ENCODE assay signal across 11 cellular contexts in genomic region chr11:96317985-96318384, GRCh38. TPM values are rescaled to one million over a fixed set of nuclear protein-coding genes. Genes with fewer than 3 reads are reported as not detected.
DNase-seq lines count a peak whose midpoint lies in the region; ATAC-seq and TF ChIP-seq lines count a peak whose summit lies in the region.
"Had no signal": no experiment of that assay in that cellular context is flagged by ENCODE, and none has a peak within 500 bp of the region (broad histone marks: within the 10 kb centered on the region; RNA-seq: fewer than 3 reads in every experiment).

No MANE protein-coding gene starts in this region.

- H3K4me3 Mint-ChIP-seq in activated T-helper 17 cell treated with anti-CD3 and anti-CD28 coated beads, Interleukin-2, amount 50 U/mL, for 72 hours: peak overlapping the region; percentile 62

- H3K27ac ChIP-seq in left lung (peak overlapping the region; percentile 2 to 55), upper lobe of left lung (peak overlapping the region; percentile 12 to 60 (median 20))
- H3K27ac ChIP-seq: WERI-Rb-1 had no signal

- no peak for TF ChIP-seq EP300 in upper lobe of left lung (IDR thresholded peaks at IDR 0.05)

- no peaks in the 10 kb centered on the region for H3K27me3 Mint-ChIP-seq in activated T-helper 17 cell treated with anti-CD3 and anti-CD28 coated beads, Interleukin-2, amount 50 U/mL, for 72 hours

- H3K27ac Mint-ChIP-seq in activated naive CD4-positive, alpha-beta T cell treated with anti-CD3 and anti-CD28 coated beads, Interleukin-2, amount 50 U/mL, for 72 hours: peak overlapping the region; percentile 22 to 34
- H3K27ac Mint-ChIP-seq in activated T-helper 17 cell treated with anti-CD3 and anti-CD28 coated beads, Interleukin-2, amount 50 U/mL, for 72 hours: peak overlapping the region; percentile 82

- no peaks in the 10 kb centered on the region for H3K9me3 ChIP-seq in left lung
- H3K9me3 ChIP-seq in upper lobe of left lung: no peaks in the 10 kb centered on the region
- H3K9me3 ChIP-seq in BE2C: no peaks in the 10 kb centered on the region
- H3K9me3 ChIP-seq: testis had no signal

- intact Hi-C loops in left lung (cut with DNase I): no loop called here

- peaks cover 54% of the 10 kb centered on the region for H3K4me1 Mint-ChIP-seq in activated T-helper 17 cell treated with anti-CD3 and anti-CD28 coated beads, Interleukin-2, amount 50 U/mL, for 72 hours

- peaks cover 25 to 64% of the 10 kb centered on the region in 2 donors for H3K36me3 Mint-ChIP-seq in activated naive CD4-positive, alpha-beta T cell treated with anti-CD3 and anti-CD28 coated beads, Interleukin-2, amount 50 U/mL, for 72 hours
- peaks cover 30% of the 10 kb centered on the region for H3K36me3 Mint-ChIP-seq in activated T-helper 17 cell treated with anti-CD3 and anti-CD28 coated beads, Interleukin-2, amount 50 U/mL, for 72 hours (ENCODE audit: low read depth)

- 84 to 86% methylated on average over 2 of the region's 2 CpGs for WGBS in upper lobe of left lung, 2 donors

- H3K9me3 Mint-ChIP-seq in activated naive CD4-positive, alpha-beta T cell treated with anti-CD3 and anti-CD28 coated beads, Interleukin-2, amount 50 U/mL, for 72 hours: no peaks in the 10 kb centered on the region
- no peaks in the 10 kb centered on the region for H3K9me3 Mint-ChIP-seq in activated T-helper 17 cell treated with anti-CD3 and anti-CD28 coated beads, Interleukin-2, amount 50 U/mL, for 72 hours

- peaks cover 40 to 58% of the 10 kb centered on the region in 2 donors for H3K4me1 ChIP-seq in left lung
- H3K4me1 ChIP-seq in upper lobe of left lung: peaks cover 63 to 72% (median 68%) of the 10 kb centered on the region in 4 donors
- H3K4me1 ChIP-seq in BE2C: no peaks in the 10 kb centered on the region

- ATAC-seq in activated naive CD4-positive, alpha-beta T cell treated with anti-CD3 and anti-CD28 coated beads, Interleukin-2, amount 50 U/mL, for 72 hours: peak; percentile 71 to 83
- ATAC-seq in activated T-helper 17 cell treated with anti-CD3 and anti-CD28 coated beads, Interleukin-2, amount 50 U/mL, for 72 hours (replicated peaks): peak; percentile 80
- ATAC-seq in left lung (no peak), upper lobe of left lung (ENCODE audit: low FRiP score in 2 of 2) (no peak), HG03095 (IDR thresholded peaks at IDR 0.05; ENCODE audit: unreplicated experiment) (no peak)

- no peak for DNase-seq in activated naive CD4-positive, alpha-beta T cell treated with anti-CD3 and anti-CD28 coated beads, Interleukin-2, amount 50 U/mL, for 72 hours (ENCODE audit: low spot score in 2 of 2)
- DNase-seq in activated naive CD4-positive, alpha-beta T cell treated with Interleukin-2 at 50 U/mL for 16 hours: no peak
- DNase-seq in left lung (no peak), upper lobe of left lung (no peak), BE2C (no peak), T1000 (lab: John Stamatoyannopoulos, UW) (no peak)
- DNase-seq: stimulated activated CD4-positive, alpha-beta T cell treated with anti-CD3 and anti-CD28 coated beads, Interleukin-12 subunit alpha, Interleukin-12 subunit beta, amount 100 ng/mL, for 4 hours; testis; WERI-Rb-1 had no signal

- H3K27me3 ChIP-seq in left lung: no peaks in the 10 kb centered on the region
- H3K27me3 ChIP-seq in upper lobe of left lung: no peaks in the 10 kb centered on the region
- no peaks in the 10 kb centered on the region for H3K27me3 ChIP-seq in BE2C
- H3K27me3 ChIP-seq: testis had no signal

- H3K36me3 ChIP-seq in left lung (no peaks in the 10 kb centered on the region), upper lobe of left lung (no peaks in the 10 kb centered on the region), BE2C (no peaks in the 10 kb centered on the region)

- no peak for TF ChIP-seq POLR2A in upper lobe of left lung (IDR thresholded peaks at IDR 0.05)

- no peak overlapping the region for H3K4me3 ChIP-seq in left lung
- no peak overlapping the region for H3K4me3 ChIP-seq in upper lobe of left lung
- H3K4me3 ChIP-seq in BE2C (ENCODE audit: low read depth, low read length): no peak overlapping the region
- H3K4me3 ChIP-seq: testis had no signal

- TF ChIP-seq CTCF in left lung (IDR thresholded peaks at IDR 0.05): no peak
- no peak for TF ChIP-seq CTCF in upper lobe of left lung (IDR thresholded peaks at IDR 0.05)
- TF ChIP-seq CTCF in BE2C (IDR thresholded peaks at IDR 0.05; ENCODE audit: low read depth, low read length): no peak

RNA-seq across cellular contexts. Expression of gene MAML2, which starts 25.0 kb away (rescaled TPM):
- 10 to 100 TPM; 26.5 to 27.9 TPM for total RNA-seq in activated naive CD4-positive, alpha-beta T cell treated with anti-CD3 and anti-CD28 coated beads, Interleukin-2, amount 50 U/mL, for 72 hours
- total RNA-seq in activated T-helper 17 cell treated with anti-CD3 and anti-CD28 coated beads, Interleukin-2, amount 50 U/mL, for 72 hours: 10 to 100 TPM; 11.2 to 17.4 TPM
- total RNA-seq in left lung: 10 to 100 TPM; 18.7 to 24.7 TPM
- 10 to 100 TPM; 19.5 to 36.6 (median 26.3) TPM for total RNA-seq in upper lobe of left lung
- 9.9 TPM for polyA plus RNA-seq in BE2C (2012; ENCODE audit: insufficient read depth, insufficient read length, low read depth)

Comparison
In these comparisons a context has a peak if more than half of its experiments do, and no peak if none do; other contexts are left out.
1. ATAC-seq: peak in activated naive CD4-positive, alpha-beta T cell treated with anti-CD3 and anti-CD28 coated beads, Interleukin-2, amount 50 U/mL, for 72 hours (2 of 2) and activated T-helper 17 cell treated with anti-CD3 and anti-CD28 coated beads, Interleukin-2, amount 50 U/mL, for 72 hours (single experiment); none in left lung (single experiment), upper lobe of left lung (0 of 2) and HG03095 (single experiment).